In the genomic region with DNA sequence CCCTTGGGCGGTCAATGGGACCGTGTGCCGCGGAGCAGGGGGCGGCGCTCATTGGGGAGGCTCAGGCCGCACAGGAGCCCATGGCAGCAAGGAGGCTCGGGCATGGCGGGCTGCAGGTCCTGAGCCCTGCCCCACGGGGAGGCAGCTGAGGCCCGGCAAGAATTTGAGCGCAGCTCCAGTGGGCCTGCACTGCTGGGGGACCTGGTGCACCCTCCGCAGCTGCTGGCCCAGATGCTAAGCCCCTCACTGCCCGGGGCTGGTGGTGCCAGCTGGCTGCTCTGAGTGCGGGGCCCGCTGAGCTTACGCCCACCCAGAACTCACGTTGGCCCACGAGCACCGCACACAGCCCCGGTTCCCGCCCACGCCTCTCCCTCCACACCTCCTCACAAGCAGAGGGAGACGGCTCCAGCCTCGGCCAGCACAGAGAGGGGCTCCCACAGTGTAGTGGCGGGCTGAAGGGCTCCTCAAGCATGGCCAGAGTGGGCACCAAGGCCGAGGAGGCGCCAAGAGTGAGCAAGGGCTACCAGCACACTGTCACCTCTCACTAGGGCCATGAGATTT, we compare ENCODE assay signal across 17 cellular contexts.
"Had no signal": no experiment of that assay in that cellular context is flagged by ENCODE, and none has a peak within 500 bp of the region (broad histone marks: within the 10 kb centered on the region; RNA-seq: fewer than 3 reads in every experiment).

No MANE protein-coding gene starts in this region.

- H3K27ac Mint-ChIP-seq: immature natural killer cell, memory B cell had no signal

- DNase-seq: dermis blood vessel endothelial cell; dorsolateral prefrontal cortex; effector CD4-positive, alpha-beta T cell; effector memory CD4-positive, alpha-beta T cell; foreskin keratinocyte; heart left ventricle; hypothalamus; immature natural killer cell; islet precursor cell; left colon; left ventricle myocardium inferior; mammary epithelial cell; mesendoderm; midbrain had no signal

- ATAC-seq: foreskin keratinocyte, gastroesophageal sphincter, heart left ventricle, left colon, left lobe of liver had no signal

- H3K4me3 Mint-ChIP-seq: immature natural killer cell, memory B cell had no signal

- H3K27me3 Mint-ChIP-seq: memory B cell had no signal

- H3K36me3 Mint-ChIP-seq: immature natural killer cell, memory B cell had no signal

- H3K4me1 Mint-ChIP-seq: immature natural killer cell, memory B cell had no signal
